Comparison of ENCODE assay signal across 19 cellular contexts in the genomic region with DNA sequence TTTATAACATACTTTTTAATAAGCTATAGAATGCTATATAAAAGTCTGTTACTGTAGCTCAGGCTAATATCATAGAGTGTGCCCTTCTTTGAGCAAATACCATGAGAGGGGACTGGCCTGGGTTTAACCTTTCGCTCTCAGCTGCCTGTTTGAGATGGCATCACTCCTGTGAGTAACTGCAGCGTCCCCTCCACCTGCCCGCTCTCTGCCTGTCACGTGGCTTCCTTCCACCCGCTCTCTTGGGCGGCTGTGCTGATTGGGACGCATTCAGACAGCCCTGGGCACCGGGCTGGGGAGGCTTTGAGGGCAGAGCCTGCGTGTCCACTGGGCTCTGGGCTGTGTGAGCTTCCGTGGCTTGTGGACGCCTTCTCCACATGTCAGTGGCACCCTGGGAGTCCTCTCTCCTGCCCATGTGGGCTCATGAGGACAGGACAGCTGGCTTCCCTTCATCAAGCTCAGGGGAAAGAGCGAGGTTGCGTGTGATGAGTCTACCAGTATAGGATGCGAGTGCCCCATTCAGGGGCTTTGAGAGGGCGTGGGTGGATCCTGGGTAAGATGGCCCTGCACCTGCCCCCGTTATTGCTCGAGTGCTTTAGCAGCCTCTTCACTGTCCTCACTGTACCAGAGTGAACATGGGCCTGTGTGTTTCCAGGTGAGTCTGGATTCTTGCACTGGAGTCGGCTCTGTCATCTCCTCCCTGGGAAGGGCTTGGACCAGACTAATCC. TPM values are rescaled to one million over a fixed set of nuclear protein-coding genes. Genes with fewer than 3 reads are reported as not detected.
"Had no signal": no experiment of that assay in that cellular context is flagged by ENCODE, and none has a peak within 500 bp of the region (broad histone marks: within the 10 kb centered on the region; RNA-seq: fewer than 3 reads in every experiment).

No MANE protein-coding gene starts in this region.

- DNase-seq: activated CD8-positive, alpha-beta memory T cell treated with anti-CD3 and anti-CD28 coated beads for 24 hours; activated CD8-positive, alpha-beta memory T cell treated with anti-CD3 and anti-CD28 coated beads, Interleukin-2, amount 50 U/mL, for 4 hours; activated effector memory CD4-positive, alpha-beta T cell treated with Interleukin-2 at 50 U/mL for 16 hours; activated naive CD4-positive, alpha-beta T cell treated with anti-CD3 and anti-CD28 coated beads for 36 hours; activated naive CD8-positive, alpha-beta T cell treated with anti-CD3 and anti-CD28 coated beads, Interleukin-2, amount 50 U/mL, for 24 hours; activated T-cell treated with anti-CD3 and anti-CD28 coated beads, Interleukin-2, amount 50 U/mL, for 48 hours; cerebellar nuclear complex; left lung; naive thymus-derived CD4-positive, alpha-beta T cell; stimulated activated CD4-positive, alpha-beta T cell treated with anti-CD3 and anti-CD28 coated beads, Interleukin-4, amount 100 ng/mL, for 1 hour; stimulated activated naive CD4-positive, alpha-beta T cell treated with Interleukin-2 at 50 U/mL for 16 hours; T-helper 9 cell had no signal

- H3K9me3 ChIP-seq: left lung, thoracic aorta, vagina had no signal

- ATAC-seq: activated naive CD8-positive, alpha-beta T cell treated with anti-CD3 and anti-CD28 coated beads, Interleukin-2, amount 50 U/mL, for 24 hours; left lung; naive thymus-derived CD4-positive, alpha-beta T cell; WTC11 had no signal

- H3K27me3 ChIP-seq: left lung, vagina had no signal

- H3K27ac ChIP-seq: coronary artery, left lung, thoracic aorta, vagina had no signal

- H3K4me3 ChIP-seq: coronary artery, left lung, thoracic aorta, vagina had no signal

- H3K4me1 ChIP-seq: vagina had no signal

RNA-seq across cellular contexts. Expression of gene SOX18, which starts 24.2 kb away (rescaled TPM):
- total RNA-seq: activated naive CD4-positive, alpha-beta T cell treated with anti-CD3 and anti-CD28 coated beads for 36 hours; epithelial cell of proximal tubule; fibroblast of lung; neural crest cell had no signal
- polyA plus RNA-seq: fibroblast of lung; naive thymus-derived CD4-positive, alpha-beta T cell had no signal
